Comparison of ENCODE assay signal across 20 cellular contexts in genomic region chr3:59464187-59464586, GRCh38.
"Had no signal": no experiment of that assay in that cellular context is flagged by ENCODE, and none has a peak within 500 bp of the region (broad histone marks: within the 10 kb centered on the region; RNA-seq: fewer than 3 reads in every experiment).

No MANE protein-coding gene starts in this region.

- H3K36me3 ChIP-seq: gastrocnemius medialis, prostate gland, right atrium auricular region, sigmoid colon, spleen had no signal

- H3K9me3 ChIP-seq: gastrocnemius medialis, prostate gland, right atrium auricular region, sigmoid colon had no signal

- H3K4me1 ChIP-seq: gastrocnemius medialis, prostate gland, right atrium auricular region, sigmoid colon, spleen had no signal

- ATAC-seq: gastrocnemius medialis; left lobe of liver; mucosa of descending colon; natural killer cell treated with Interleukin-12 subunit alpha and Interleukin-12 subunit beta and Interleukin-15 and Interleukin-18, amount 100 ng/mL, for 72 hours; stimulated activated naive B cell treated with anti-CD40 and anti-IgM and Interleukin-4, amounts not matched to agents 10 μg/mL and 1 μg/mL and 100 μg/mL, for 72 hours had no signal

- H3K4me3 Mint-ChIP-seq: mesothelial cell of epicardium; naive B cell; natural killer cell treated with Interleukin-12 subunit alpha and Interleukin-12 subunit beta and Interleukin-15 and Interleukin-18, amount 100 ng/mL, for 72 hours; neural crest cell; stimulated activated naive B cell treated with anti-CD40 and anti-IgM and Interleukin-4, amounts not matched to agents 10 μg/mL and 1 μg/mL and 100 μg/mL, for 72 hours; stimulated activated naive CD8-positive, alpha-beta T cell treated with anti-CD3 and anti-CD28 coated beads, Interleukin-15, Interleukin-2, amounts not matched to agents 100 ng/mL and 50 ng/mL, for 24 hours; type B pancreatic cell had no signal

- H3K27me3 Mint-ChIP-seq: naive B cell; natural killer cell treated with Interleukin-12 subunit alpha and Interleukin-12 subunit beta and Interleukin-15 and Interleukin-18, amount 100 ng/mL, for 72 hours; stimulated activated naive B cell treated with anti-CD40 and anti-IgM and Interleukin-4, amounts not matched to agents 10 μg/mL and 1 μg/mL and 100 μg/mL, for 72 hours; stimulated activated naive CD8-positive, alpha-beta T cell treated with anti-CD3 and anti-CD28 coated beads, Interleukin-15, Interleukin-2, amounts not matched to agents 100 ng/mL and 50 ng/mL, for 24 hours; type B pancreatic cell had no signal

- DNase-seq: dermis blood vessel endothelial cell; effector memory CD4-positive, alpha-beta T cell; gastrocnemius medialis; kidney; mesenchymal stem cell; mucosa of descending colon; naive B cell; sigmoid colon; spleen; stimulated activated naive B cell treated with anti-CD40 and anti-IgM and Interleukin-4, amounts not matched to agents 10 μg/mL and 1 μg/mL and 100 μg/mL, for 72 hours had no signal

- H3K36me3 Mint-ChIP-seq: mesothelial cell of epicardium, naive B cell, type B pancreatic cell had no signal

- H3K4me1 Mint-ChIP-seq: mesothelial cell of epicardium; naive B cell; stimulated activated naive B cell treated with anti-CD40 and anti-IgM and Interleukin-4, amounts not matched to agents 10 μg/mL and 1 μg/mL and 100 μg/mL, for 72 hours had no signal

- H3K27ac ChIP-seq: coronary artery, gastrocnemius medialis, prostate gland, right atrium auricular region, sigmoid colon, spleen had no signal

- H3K4me3 ChIP-seq: coronary artery, gastrocnemius medialis, lung, mucosa of descending colon, prostate gland, right atrium auricular region, sigmoid colon, spleen had no signal

- H3K27me3 ChIP-seq: gastrocnemius medialis, right atrium auricular region, sigmoid colon, spleen had no signal

- H3K27ac Mint-ChIP-seq: mesothelial cell of epicardium; natural killer cell treated with Interleukin-12 subunit alpha and Interleukin-12 subunit beta and Interleukin-15 and Interleukin-18, amount 100 ng/mL, for 72 hours; stimulated activated naive B cell treated with anti-CD40 and anti-IgM and Interleukin-4, amounts not matched to agents 10 μg/mL and 1 μg/mL and 100 μg/mL, for 72 hours; stimulated activated naive CD8-positive, alpha-beta T cell treated with anti-CD3 and anti-CD28 coated beads, Interleukin-15, Interleukin-2, amounts not matched to agents 100 ng/mL and 50 ng/mL, for 24 hours; type B pancreatic cell had no signal
